ENCODE assay signal across 11 cellular contexts in the genomic region with DNA sequence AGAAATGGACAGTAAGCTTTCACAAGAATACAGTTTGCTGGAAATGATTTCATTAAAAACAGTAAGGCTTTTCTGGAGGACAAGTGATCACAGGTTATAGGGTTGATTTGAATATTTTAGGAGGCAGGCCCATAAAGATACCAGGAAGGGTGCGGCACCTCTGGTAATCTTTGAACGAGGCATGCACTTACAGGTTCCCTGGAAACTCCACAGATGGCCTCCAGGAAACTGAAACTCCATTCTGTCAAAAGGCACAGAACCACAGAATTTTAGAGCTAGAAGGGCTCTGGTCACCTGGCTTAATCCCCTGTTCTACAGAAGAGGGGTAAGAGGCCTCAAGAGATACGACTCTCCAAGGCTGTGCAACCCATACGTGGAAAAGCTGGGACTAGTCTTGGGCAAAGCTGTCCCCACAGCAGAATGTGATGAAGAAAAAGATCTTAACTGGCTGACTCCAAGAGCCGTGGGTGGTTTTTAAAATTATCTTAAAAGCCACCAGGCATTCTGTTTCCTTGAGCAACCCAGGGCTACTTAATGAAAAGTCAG. TPM values are rescaled to one million over a fixed set of nuclear protein-coding genes. Genes with fewer than 3 reads are reported as not detected.
DNase-seq lines count a peak whose midpoint lies in the region; ATAC-seq and TF ChIP-seq lines count a peak whose summit lies in the region.
"Had no signal": no experiment of that assay in that cellular context is flagged by ENCODE, and none has a peak within 500 bp of the region (broad histone marks: within the 10 kb centered on the region; RNA-seq: fewer than 3 reads in every experiment).

No MANE protein-coding gene starts in this region.

- no peaks in the 10 kb centered on the region for H3K9me3 ChIP-seq in iPS-20b (ENCODE audit: insufficient read depth, low read depth, low read length)
- no peaks in the 10 kb centered on the region for H3K9me3 ChIP-seq in suprapubic skin
- H3K9me3 ChIP-seq in BE2C, result no peaks in the 10 kb centered on the region

- intact Hi-C loops in activated T-helper 2 cell treated with anti-CD3 and anti-CD28 coated beads, Interferon-gamma antibody, Interleukin-2, Interleukin-4, amounts not matched to agents 10 μg/mL and 5 μg/mL and 100 μg/mL, durations not matched to agents 14 hours and 24 hours and 36 hours (cut with micrococcal nuclease), result loop anchor here (5.0 kb wide), 1 partner anchor 45 kb away; no protein-coding TSS in a partner anchor

- TF ChIP-seq CTCF in suprapubic skin (IDR thresholded peaks at IDR 0.05), result no peak
- TF ChIP-seq CTCF in BE2C (IDR thresholded peaks at IDR 0.05; ENCODE audit: low read depth, low read length), result no peak

- H3K27me3 ChIP-seq in iPS-20b (ENCODE audit: insufficient read depth, low read length) (peaks cover 7% of the 10 kb centered on the region), suprapubic skin (no peaks in the 10 kb centered on the region), BE2C (no peaks in the 10 kb centered on the region; the same call in 1 of the 2 replicates)

- H3K4me3 Mint-ChIP-seq in activated T-helper 2 cell treated with anti-CD3 and anti-CD28 coated beads, Interferon-gamma antibody, Interleukin-2, Interleukin-4, amounts not matched to agents 10 μg/mL and 5 μg/mL and 100 μg/mL, durations not matched to agents 14 hours and 24 hours and 36 hours (ENCODE audit: low read depth), result peak overlapping the region; percentile 49

- H3K27me3 Mint-ChIP-seq in activated T-helper 2 cell treated with anti-CD3 and anti-CD28 coated beads, Interferon-gamma antibody, Interleukin-2, Interleukin-4, amounts not matched to agents 10 μg/mL and 5 μg/mL and 100 μg/mL, durations not matched to agents 14 hours and 24 hours and 36 hours (ENCODE audit: low read depth), result no peaks in the 10 kb centered on the region

- peak; percentile 59 for DNase-seq in activated effector memory CD4-positive, alpha-beta T cell treated with anti-CD3 and anti-CD28 coated beads, Interleukin-2, amount 50 U/mL, for 16 hours
- no peak for DNase-seq in activated effector memory CD4-positive, alpha-beta T cell treated with Interleukin-2 at 50 U/mL for 16 hours
- DNase-seq in activated T-helper 2 cell treated with anti-CD3 and anti-CD28 coated beads, Interferon-gamma antibody, Interleukin-2, Interleukin-4, amounts not matched to agents 10 μg/mL and 5 μg/mL and 100 μg/mL, durations not matched to agents 14 hours and 24 hours and 36 hours (ENCODE audit: low spot score), result no peak
- DNase-seq in suprapubic skin (ENCODE audit: low spot score in 2 of 2), result no peak
- DNase-seq in NOMO-1 treated with dmso at 0.1 percent for 144 hours (lab: John Stamatoyannopoulos, UW; ENCODE audit: unreplicated experiment), result no peak
- no peak for DNase-seq in BE2C
- DNase-seq: C1 segment of cervical spinal cord, Kasumi-1 had no signal

- WGBS in suprapubic skin, result 35% methylated on average over 5 of the region's 5 CpGs

- H3K4me1 Mint-ChIP-seq in activated T-helper 2 cell treated with anti-CD3 and anti-CD28 coated beads, Interferon-gamma antibody, Interleukin-2, Interleukin-4, amounts not matched to agents 10 μg/mL and 5 μg/mL and 100 μg/mL, durations not matched to agents 14 hours and 24 hours and 36 hours (ENCODE audit: low read depth), result peaks cover 20% of the 10 kb centered on the region

- no peak for TF ChIP-seq EP300 in suprapubic skin (IDR thresholded peaks at IDR 0.05)

- no peak overlapping the region for H3K27ac Mint-ChIP-seq in activated T-helper 2 cell treated with anti-CD3 and anti-CD28 coated beads, Interferon-gamma antibody, Interleukin-2, Interleukin-4, amounts not matched to agents 10 μg/mL and 5 μg/mL and 100 μg/mL, durations not matched to agents 14 hours and 24 hours and 36 hours

- no peak for TF ChIP-seq POLR2A in suprapubic skin (IDR thresholded peaks at IDR 0.05)

- H3K27ac ChIP-seq in iPS-20b (ENCODE audit: low read length) (no peak overlapping the region), suprapubic skin (peak overlapping the region; percentile 81)

- H3K9me3 Mint-ChIP-seq in activated T-helper 2 cell treated with anti-CD3 and anti-CD28 coated beads, Interferon-gamma antibody, Interleukin-2, Interleukin-4, amounts not matched to agents 10 μg/mL and 5 μg/mL and 100 μg/mL, durations not matched to agents 14 hours and 24 hours and 36 hours, result no peaks in the 10 kb centered on the region

- H3K9ac ChIP-seq in iPS-20b (ENCODE audit: low read depth, low read length), result no peak overlapping the region

- H3K36me3 Mint-ChIP-seq in activated T-helper 2 cell treated with anti-CD3 and anti-CD28 coated beads, Interferon-gamma antibody, Interleukin-2, Interleukin-4, amounts not matched to agents 10 μg/mL and 5 μg/mL and 100 μg/mL, durations not matched to agents 14 hours and 24 hours and 36 hours (ENCODE audit: low read depth), result peaks cover 14% of the 10 kb centered on the region

- peak overlapping the region; percentile 95; the same call in 1 of the 2 replicates for H3K4me3 ChIP-seq in iPS-20b (ENCODE audit: low read length)
- peak overlapping the region; percentile 82 for H3K4me3 ChIP-seq in suprapubic skin
- H3K4me3 ChIP-seq in BE2C (ENCODE audit: low read depth, low read length), result no peak overlapping the region

- H3K36me3 ChIP-seq in iPS-20b (ENCODE audit: insufficient read depth, low read depth, low read length) (peaks cover 8% of the 10 kb centered on the region; the same call in 1 of the 2 replicates), suprapubic skin (peaks cover 27% of the 10 kb centered on the region), BE2C (no peaks in the 10 kb centered on the region)

- ATAC-seq in GM19395 (IDR thresholded peaks at IDR 0.05; ENCODE audit: unreplicated experiment), result no peak

- H3K4me1 ChIP-seq in iPS-20b (ENCODE audit: insufficient read depth, low read length), result no peaks in the 10 kb centered on the region
- peaks cover 28% of the 10 kb centered on the region for H3K4me1 ChIP-seq in suprapubic skin
- no peaks in the 10 kb centered on the region for H3K4me1 ChIP-seq in BE2C

RNA-seq across cellular contexts. Expression of gene STARD5, which starts 1.2 kb away (rescaled TPM):
- total RNA-seq in activated T-helper 2 cell treated with anti-CD3 and anti-CD28 coated beads, Interferon-gamma antibody, Interleukin-2, Interleukin-4, amounts not matched to agents 10 μg/mL and 5 μg/mL and 100 μg/mL, durations not matched to agents 14 hours and 24 hours and 36 hours, result 3.3 and 4.5 TPM in 2 replicates
- 10 to 100 TPM; 54.6 to 88.2 (median 67.4) TPM for total RNA-seq in suprapubic skin
- polyA plus RNA-seq in BE2C (2012; ENCODE audit: insufficient read depth, insufficient read length, low read depth), result 1.1 TPM

RNA-seq across cellular contexts. Expression of gene TMC3, which starts 51.2 kb away (rescaled TPM):
- total RNA-seq in activated T-helper 2 cell treated with anti-CD3 and anti-CD28 coated beads, Interferon-gamma antibody, Interleukin-2, Interleukin-4, amounts not matched to agents 10 μg/mL and 5 μg/mL and 100 μg/mL, durations not matched to agents 14 hours and 24 hours and 36 hours, result not detected in 2 replicates
- under 1 TPM in 1 of 4 donors, not detected in 3; 0.16 TPM for total RNA-seq in suprapubic skin
- polyA plus RNA-seq in BE2C (2012; ENCODE audit: insufficient read depth, insufficient read length, low read depth), result not detected
- total RNA-seq: mononuclear cell had no signal

Comparison
In these comparisons a context has a peak if more than half of its experiments do, and no peak if none do; other contexts are left out.
1. RNA of gene STARD5, which starts 1.2 kb away (total RNA-seq): 54.6 to 88.2 TPM in suprapubic skin; 3.3 to 4.5 TPM in activated T-helper 2 cell treated with anti-CD3 and anti-CD28 coated beads, Interferon-gamma antibody, Interleukin-2, Interleukin-4, amounts not matched to agents 10 μg/mL and 5 μg/mL and 100 μg/mL, durations not matched to agents 14 hours and 24 hours and 36 hours; every median in the first group is over 10 times any median in the second.